Comparison of ENCODE assay signal across 8 cellular contexts in genomic region chr5:142922223-142922952, GRCh38.
A peak's percentile ranks its signal among the peaks of the same experiment; 100 is the strongest.
DNase-seq lines count a peak whose midpoint lies in the region; ATAC-seq, FAIRE-seq and TF ChIP-seq lines count a peak whose summit lies in the region.

No MANE protein-coding gene starts in this region.

- no peak for TF ChIP-seq POLR2A in A549 (IDR thresholded peaks at IDR 0.05; ENCODE audit: low read length)

- no peak overlapping the region for H3K9ac ChIP-seq in colonic mucosa (ENCODE audit: low read depth in 2 of 2, low read length in 2 of 2)

- peak; percentile 80 to 88 for TF ChIP-seq RAD21 in A549 (conservative IDR thresholded peaks at IDR 0.05 in 1 of 2, IDR thresholded peaks at IDR 0.05 in 1 of 2)

- H3K4me1 ChIP-seq in A549 = peaks cover 58% of the 10 kb centered on the region
- no peaks in the 10 kb centered on the region for H3K4me1 ChIP-seq in colonic mucosa

- H3K4me3 ChIP-seq in A549 (no peak overlapping the region), GM12865 (ENCODE audit: low read depth, low read length) (no peak overlapping the region), colonic mucosa (no peak overlapping the region)

- peak; percentile 49 to 67; a peak in 1 of 5 replicates for TF ChIP-seq EP300 in A549 (IDR thresholded peaks at IDR 0.05)

- no peaks in the 10 kb centered on the region for H3K9me3 ChIP-seq in A549
- no peaks in the 10 kb centered on the region for H3K9me3 ChIP-seq in colonic mucosa

- H3K27me3 ChIP-seq in colonic mucosa = no peaks in the 10 kb centered on the region

- H3K27ac ChIP-seq in A549 (peak overlapping the region; percentile 51 to 70), colonic mucosa (no peak overlapping the region)

- peak; percentile 72 to 77 for ATAC-seq in A549
- peak; percentile 77 for ATAC-seq in HG03066 (IDR thresholded peaks at IDR 0.05; ENCODE audit: low read depth, unreplicated experiment)
- ATAC-seq in HG03025 (IDR thresholded peaks at IDR 0.05; ENCODE audit: low FRiP score, unreplicated experiment) = no peak

- peak overlapping the region; percentile 49 for H3K4me2 ChIP-seq in A549

- WGBS in A549 (ENCODE audit: missing lambda C conversion rate) = 48% methylated on average over 1 of the region's 1 CpG

- CTCF ChIA-PET in A549 (lab: Yijun Ruan, JAX) = interaction anchor here (0.6 to 3.9 kb wide), 24 partner anchors 10 to 1220 kb away, joined by 3 to 20 read pairs (median 4); no protein-coding TSS in a partner anchor

- no peaks in the 10 kb centered on the region for H3K36me3 ChIP-seq in colonic mucosa

- FAIRE-seq in A549 (lab: Jason Lieb, UNC) = peak; percentile 87

- POLR2A ChIA-PET in A549 (lab: Yijun Ruan, JAX) = interaction anchor here (1.0 kb wide), 1 partner anchor 482 kb away, joined by 6 read pairs; no protein-coding TSS in a partner anchor

- TF ChIP-seq CTCF in A549 (IDR thresholded peaks at IDR 0.05) = peak; percentile 75
- TF ChIP-seq CTCF in GM12865 (IDR thresholded peaks at IDR 0.05; ENCODE audit: insufficient read depth, low read depth, low read length, missing control alignments) = peak; percentile 38
- TF ChIP-seq CTCF in colonic mucosa (IDR thresholded peaks at IDR 0.05) = peak; percentile 19

- intact Hi-C loops in colonic mucosa (cut with DNase I) = loop anchor here (5.0 kb wide), 1 partner anchor 905 kb away; no protein-coding TSS in a partner anchor

- DNase-seq in A549 (ENCODE audit: low read depth in 1 of 2, low spot score in 1 of 2) = peak; percentile 38 to 76
- DNase-seq in GM12865 (ENCODE audit: low read depth) = peak; percentile 67
- peak; percentile 24 to 57 for DNase-seq in NCI-H526 (lab: John Stamatoyannopoulos, UW)
- DNase-seq in colonic mucosa = no peak
- DNase-seq in midbrain (lab: John Stamatoyannopoulos, UW) = peak; percentile 75
- no peak for DNase-seq in activated T-cell treated with anti-CD3 and anti-CD28 coated beads, Interleukin-2, amount 50 U/mL, for 1 hour

TF ChIP-seq in A549, 52 proteins besides CTCF, POLR2A, EP300 and RAD21:
- TF ChIP-seq JUNB (IDR thresholded peaks at IDR 0.05) = peak; percentile 81
- no peak for TF ChIP-seq ESRRA (IDR thresholded peaks at IDR 0.05; ENCODE audit: borderline replicate concordance, low read length)
- peak; percentile 87 for TF ChIP-seq SMC3 (IDR thresholded peaks at IDR 0.05)
- TF ChIP-seq GATA3 (IDR thresholded peaks at IDR 0.05; ENCODE audit: borderline replicate concordance) = peak; percentile 58; the same call in 1 of the 2 replicates
- TF ChIP-seq JUN (IDR thresholded peaks at IDR 0.05) = peak; percentile 56 to 78; a peak in 2 of 5 replicates
- TF ChIP-seq MAZ (IDR thresholded peaks at IDR 0.05; ENCODE audit: borderline replicate concordance, low read depth, low read length) = no peak
- TF ChIP-seq FOSL2 (IDR thresholded peaks at IDR 0.05) = peak; percentile 70
- TF ChIP-seq FOSL2 (CRISPR knock-in tag; IDR thresholded peaks at IDR 0.05) = peak; percentile 70
- peak in 1 of 2 experiments; percentile 29; a peak in 1 of 4 replicates for TF ChIP-seq CEBPB (IDR thresholded peaks at IDR 0.05)
- 0 out of 3 replicates have a peak, but pooled peaks have one; percentile 46 for TF ChIP-seq BCL3 (IDR thresholded peaks at IDR 0.05)
- TF ChIP-seq ZFP36 (IDR thresholded peaks at IDR 0.05; ENCODE audit: borderline replicate concordance, partially characterized antibody) = no peak
- TF ChIP-seq FOXS1 (CRISPR knock-in tag; IDR thresholded peaks at IDR 0.05) = no peak

Comparison
In these comparisons a context has a peak if more than half of its experiments do, and no peak if none do; other contexts are left out.
1. DNase-seq: peak in A549 (2 of 2), GM12865 (single experiment), NCI-H526 (2 of 2) and midbrain (single experiment); none in colonic mucosa (single experiment) and activated T-cell treated with anti-CD3 and anti-CD28 coated beads, Interleukin-2, amount 50 U/mL, for 1 hour (single experiment).
2. CTCF ChIP-seq: peak in every context shown above with its lines; median percentile 75 in A549; 38 in GM12865; 19 in colonic mucosa.